1 cellular context compared by ENCODE assay signal in genomic region chr14:31969371-31969770, GRCh38.
TF ChIP-seq lines count a peak whose summit lies in the region.

No MANE protein-coding gene starts in this region.

TF ChIP-seq in HepG2, 621 proteins besides CTCF, POLR2A, EP300 and RAD21 (continued from another document):
- TF ChIP-seq ZNF292 (CRISPR knock-in tag; IDR thresholded peaks at IDR 0.05; ENCODE audit: borderline replicate concordance, low read depth), result no peak
